In the genomic region with DNA sequence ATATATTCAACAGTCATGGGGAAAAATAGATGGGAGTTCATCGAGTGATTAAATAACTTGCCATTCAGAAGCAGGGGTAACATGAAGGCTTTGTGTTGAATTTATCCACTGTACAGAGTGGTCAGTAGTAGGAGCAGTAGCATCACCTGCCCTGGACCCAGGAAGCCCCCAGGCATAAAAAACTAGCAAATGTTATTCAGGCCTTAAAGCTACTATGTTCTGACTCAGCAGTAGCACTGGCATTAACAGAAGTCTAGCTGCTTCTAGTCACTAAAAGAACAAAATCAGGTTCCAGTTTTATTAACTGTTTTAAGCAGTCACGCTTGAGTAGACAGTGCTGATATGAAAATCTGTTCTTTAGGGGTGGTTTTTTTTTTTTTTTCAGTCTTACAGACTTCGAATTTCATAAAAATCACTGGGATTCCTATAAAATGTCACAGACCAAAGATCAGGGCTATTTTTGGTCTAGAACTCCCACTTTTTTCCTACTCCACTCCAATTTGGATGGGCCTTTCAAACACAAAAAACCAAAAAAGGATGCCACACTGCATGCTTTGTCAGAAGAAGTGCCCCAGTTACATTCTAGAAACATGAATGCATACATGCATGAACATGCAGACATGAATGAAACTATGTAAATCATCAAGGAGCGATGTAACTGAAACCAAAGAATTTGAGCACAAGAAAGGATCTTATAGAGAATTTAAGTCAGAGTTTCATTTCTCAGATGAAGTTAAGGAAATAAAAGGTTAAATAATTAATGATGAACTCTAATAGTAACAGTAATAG, we compare ENCODE assay signal across 8 cellular contexts. TPM values are rescaled to one million over a fixed set of nuclear protein-coding genes. Genes with fewer than 3 reads are reported as not detected.
A peak's percentile ranks its signal among the peaks of the same experiment; 100 is the strongest.
DNase-seq lines count a peak whose midpoint lies in the region; ATAC-seq, FAIRE-seq and TF ChIP-seq lines count a peak whose summit lies in the region.

No MANE protein-coding gene starts in this region.

- no peak overlapping the region for H2BK5ac ChIP-seq in mesendoderm (ENCODE audit: low read length)

- TF ChIP-seq CTCF in lower lobe of right lung (IDR thresholded peaks at IDR 0.05), result no peak

- H3K9me3 ChIP-seq in lower lobe of right lung, result no peaks in the 10 kb centered on the region

- H3K36me3 Mint-ChIP-seq in T-helper 1 cell treated with Interleukin-12 subunit alpha and Interleukin-12 subunit beta and Interleukin-4 antibody, amounts not matched to agents 30 μg/mL and 1 μg/mL, for 36 hours (ENCODE audit: low read depth), result peaks cover 50% of the 10 kb centered on the region

- no peak overlapping the region for H2BK120ac ChIP-seq in mesendoderm (ENCODE audit: low read depth, low read length)

- no peaks in the 10 kb centered on the region for H3K27me3 Mint-ChIP-seq in T-helper 1 cell treated with Interleukin-12 subunit alpha and Interleukin-12 subunit beta and Interleukin-4 antibody, amounts not matched to agents 30 μg/mL and 1 μg/mL, for 36 hours (ENCODE audit: low read depth)

- H3K27me3 ChIP-seq in lower lobe of right lung (ENCODE audit: low read depth), result no peaks in the 10 kb centered on the region
- no peaks in the 10 kb centered on the region for H3K27me3 ChIP-seq in mesendoderm (ENCODE audit: insufficient read depth, low read length, poor library complexity)

- peaks cover 12% of the 10 kb centered on the region for H3K36me3 ChIP-seq in lower lobe of right lung
- no peaks in the 10 kb centered on the region for H3K36me3 ChIP-seq in mesendoderm (ENCODE audit: control insufficient read depth, insufficient read depth, low read length)

- DNase-seq in lower lobe of right lung (no peak), SHP77 treated with DMSO at 0.1 percent for 48 hours (lab: John Stamatoyannopoulos, UW) (no peak), mesendoderm (no peak), urothelium cell line (ENCODE audit: low spot score) (no peak), NCI-H748 treated with DMSO at 0.1 percent for 48 hours (lab: John Stamatoyannopoulos, UW) (no peak)

- WGBS in mesendoderm (ENCODE audit: extremely low coverage, insufficient coverage, low lambda C conversion rate), result no CpG with 5 or more reads among the region's 4 CpGs

- H2AK5ac ChIP-seq in mesendoderm (ENCODE audit: low read length), result no peak overlapping the region

- H3K4me2 ChIP-seq in mesendoderm (ENCODE audit: low read length), result no peak overlapping the region

- no peak overlapping the region for H3K23ac ChIP-seq in mesendoderm (ENCODE audit: low read length)

- H3K79me1 ChIP-seq in mesendoderm (ENCODE audit: low read length), result no peaks in the 10 kb centered on the region

- no peak for FAIRE-seq in urothelium cell line (lab: Jason Lieb, UNC)

- H3K4me3 ChIP-seq in lower lobe of right lung, result no peak overlapping the region
- no peak overlapping the region for H3K4me3 ChIP-seq in mesendoderm (ENCODE audit: low read length)

- H3K56ac ChIP-seq in mesendoderm (ENCODE audit: low read length), result no peak overlapping the region

- no peak overlapping the region for H3K18ac ChIP-seq in mesendoderm (ENCODE audit: low read length)

- H3K9me3 Mint-ChIP-seq in T-helper 1 cell treated with Interleukin-12 subunit alpha and Interleukin-12 subunit beta and Interleukin-4 antibody, amounts not matched to agents 30 μg/mL and 1 μg/mL, for 36 hours, result no peaks in the 10 kb centered on the region

- no peak overlapping the region for H3K9ac ChIP-seq in mesendoderm (ENCODE audit: low read length)

- H3K4ac ChIP-seq in mesendoderm (ENCODE audit: low read depth, low read length), result no peak overlapping the region

- H3K4me3 Mint-ChIP-seq in T-helper 1 cell treated with Interleukin-12 subunit alpha and Interleukin-12 subunit beta and Interleukin-4 antibody, amounts not matched to agents 30 μg/mL and 1 μg/mL, for 36 hours, result peak overlapping the region; percentile 47

- H3K4me1 Mint-ChIP-seq in T-helper 1 cell treated with Interleukin-12 subunit alpha and Interleukin-12 subunit beta and Interleukin-4 antibody, amounts not matched to agents 30 μg/mL and 1 μg/mL, for 36 hours (ENCODE audit: low read depth), result peaks cover 42% of the 10 kb centered on the region

- no peak overlapping the region for H4K5ac ChIP-seq in mesendoderm (ENCODE audit: low read length)

- ATAC-seq in GM18868 (IDR thresholded peaks at IDR 0.05; ENCODE audit: unreplicated experiment), result peak; percentile 57
- peak; percentile 46 for ATAC-seq in HG02840 (IDR thresholded peaks at IDR 0.05; ENCODE audit: low FRiP score, unreplicated experiment)
- peak; percentile 24 to 29 for ATAC-seq in lower lobe of right lung

- H3K4me1 ChIP-seq in lower lobe of right lung, result peaks cover 10% of the 10 kb centered on the region
- H3K4me1 ChIP-seq in mesendoderm (ENCODE audit: control insufficient read depth, low read depth, low read length), result no peaks in the 10 kb centered on the region

- peak overlapping the region; percentile 92 for H3K27ac Mint-ChIP-seq in T-helper 1 cell treated with Interleukin-12 subunit alpha and Interleukin-12 subunit beta and Interleukin-4 antibody, amounts not matched to agents 30 μg/mL and 1 μg/mL, for 36 hours

- H2BK15ac ChIP-seq in mesendoderm (replicated peaks; ENCODE audit: low read depth), result no peak overlapping the region

- intact Hi-C loops in lower lobe of right lung (cut with DNase I), result no loop called here

- H4K8ac ChIP-seq in mesendoderm (ENCODE audit: low read depth, low read length), result no peak overlapping the region

- H3K27ac ChIP-seq in lower lobe of right lung (no peak overlapping the region), mesendoderm (ENCODE audit: low read depth, low read length) (no peak overlapping the region)

- H3K79me2 ChIP-seq in mesendoderm (ENCODE audit: control insufficient read depth, insufficient read depth, low read length), result no peaks in the 10 kb centered on the region

RNA-seq across cellular contexts. Expression of a gene that starts 31.6 kb away (rescaled TPM):
- total RNA-seq in lower lobe of right lung, result 22.8 TPM
- polyA plus RNA-seq in mesendoderm (2013, experiment 1 of 2), result 102 TPM
- polyA plus RNA-seq in mesendoderm (2013, experiment 2 of 2), result 100 TPM
